In genomic region chr16:69941251-69942098, GRCh38 we compare ENCODE assay signal across 2 cellular contexts.
TF ChIP-seq lines count a peak whose summit lies in the region.

No MANE protein-coding gene starts in this region.

TF ChIP-seq in GM23338, 12 proteins besides CTCF, POLR2A, EP300 and RAD21 (continued from another document):
- TF ChIP-seq POLR2AphosphoS5 (IDR thresholded peaks at IDR 0.05; ENCODE audit: low read depth) (no peak), REST (IDR thresholded peaks at IDR 0.05; ENCODE audit: unreplicated experiment) (no peak), ZNF331 (CRISPR knock-in tag; IDR thresholded peaks at IDR 0.05; ENCODE audit: low read depth) (no peak), ETS1 (IDR thresholded peaks at IDR 0.05) (no peak)

TF ChIP-seq in WTC11, 78 proteins besides CTCF, POLR2A, EP300 and RAD21 (continued from another document):
- TF ChIP-seq, protein P1, sequence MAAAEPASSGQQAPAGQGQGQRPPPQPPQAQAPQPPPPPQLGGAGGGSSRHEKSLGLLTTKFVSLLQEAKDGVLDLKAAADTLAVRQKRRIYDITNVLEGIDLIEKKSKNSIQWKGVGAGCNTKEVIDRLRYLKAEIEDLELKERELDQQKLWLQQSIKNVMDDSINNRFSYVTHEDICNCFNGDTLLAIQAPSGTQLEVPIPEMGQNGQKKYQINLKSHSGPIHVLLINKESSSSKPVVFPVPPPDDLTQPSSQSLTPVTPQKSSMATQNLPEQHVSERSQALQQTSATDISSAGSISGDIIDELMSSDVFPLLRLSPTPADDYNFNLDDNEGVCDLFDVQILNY (CRISPR knock-in tag; IDR thresholded peaks at IDR 0.05) = no peak
- TF ChIP-seq ZNF138 (CRISPR knock-in tag; conservative IDR thresholded peaks at IDR 0.05) = no peak
- TF ChIP-seq ATF6 (CRISPR knock-in tag; IDR thresholded peaks at IDR 0.05) = no peak
